Comparison of ENCODE assay signal across 13 cellular contexts in the genomic region with DNA sequence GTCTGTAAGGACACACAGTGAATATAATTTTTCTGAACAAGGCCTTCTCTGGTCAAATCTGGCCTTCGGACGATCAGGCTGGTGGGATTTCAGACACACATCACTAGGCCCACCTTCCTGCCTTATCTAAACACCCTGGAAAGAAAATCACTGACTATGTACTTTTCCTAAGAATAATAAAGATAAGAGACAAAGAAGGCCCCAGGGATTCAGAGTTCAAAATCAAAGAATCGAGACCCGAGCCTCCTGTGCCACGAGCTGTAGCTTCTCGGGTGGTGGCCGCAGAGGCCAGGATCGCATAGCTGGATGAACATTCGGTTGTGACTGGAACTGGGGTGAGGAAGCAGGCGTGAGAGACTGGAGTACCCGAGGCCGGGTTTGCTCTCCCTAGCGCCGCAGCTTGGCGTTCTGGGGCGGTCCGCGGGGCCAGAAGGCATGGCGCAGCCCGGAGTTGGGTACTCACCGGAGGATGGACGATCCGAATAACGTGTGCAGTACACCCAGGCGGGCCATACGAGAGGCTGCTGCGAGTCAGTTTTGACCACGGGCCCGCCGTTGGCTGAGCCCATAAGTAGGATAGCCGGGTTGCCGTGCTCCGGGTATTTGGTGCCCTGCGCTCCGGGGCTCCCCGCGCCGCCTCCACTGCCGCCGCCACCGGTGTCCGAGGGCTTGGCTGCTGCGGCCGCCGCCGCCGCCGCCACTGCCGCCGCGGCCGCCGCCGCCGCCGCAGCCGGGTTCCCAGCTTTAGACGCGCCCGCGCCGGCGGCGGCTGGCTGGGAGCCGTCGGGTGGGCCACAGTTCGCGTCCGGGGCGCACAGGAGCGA. TPM values are rescaled to one million over a fixed set of nuclear protein-coding genes. Genes with fewer than 3 reads are reported as not detected.
DNase-seq lines count a peak whose midpoint lies in the region; ATAC-seq, FAIRE-seq and TF ChIP-seq lines count a peak whose summit lies in the region.
"Had no signal": no experiment of that assay in that cellular context is flagged by ENCODE, and none has a peak within 500 bp of the region (broad histone marks: within the 10 kb centered on the region; RNA-seq: fewer than 3 reads in every experiment).

No MANE protein-coding gene starts in this region.

- H3K9me3 ChIP-seq in tibial artery = no peaks in the 10 kb centered on the region
- H3K9me3 ChIP-seq: neutrophil had no signal

- FAIRE-seq in GM12891 (lab: Jason Lieb, UNC) = no peak
- FAIRE-seq: GM19239 had no signal

- no peaks in the 10 kb centered on the region for H3K36me3 ChIP-seq in tibial artery
- H3K36me3 ChIP-seq: neutrophil had no signal

- H3K4me3 Mint-ChIP-seq in activated naive CD4-positive, alpha-beta T cell treated with anti-CD3 and anti-CD28 coated beads, Interleukin-2, amount 50 U/mL, for 24 hours = peak overlapping the region; percentile 61
- peak overlapping the region; percentile 7 for H3K4me3 Mint-ChIP-seq in activated B cell treated with CpG ODN at 0.5 μM for 24 hours

- H3K4me1 Mint-ChIP-seq in activated naive CD4-positive, alpha-beta T cell treated with anti-CD3 and anti-CD28 coated beads, Interleukin-2, amount 50 U/mL, for 24 hours = peaks cover 40% of the 10 kb centered on the region
- peaks cover 32% of the 10 kb centered on the region for H3K4me1 Mint-ChIP-seq in activated B cell treated with CpG ODN at 0.5 μM for 24 hours

- peaks cover 0 to 100% of the 10 kb centered on the region in 2 donors for H3K27me3 ChIP-seq in tibial artery

- H3K4me3 ChIP-seq in lower leg skin (ENCODE audit: low read depth, poor library complexity, severe bottlenecking) (peak overlapping the region; percentile 43), tibial artery (peak overlapping the region; percentile 39 to 50)

- DNase-seq in activated naive CD4-positive, alpha-beta T cell treated with anti-CD3 and anti-CD28 coated beads, Interleukin-2, amount 50 U/mL, for 16 hours = no peak
- DNase-seq in activated B cell treated with CpG ODN at 0.5 μM for 24 hours = no peak
- DNase-seq in lower leg skin (ENCODE audit: low spot score in 2 of 2) = peak in 1 of 2 donors; percentile 89
- peak in 1 of 2 donors; percentile 58 for DNase-seq in tibial artery
- DNase-seq in stimulated activated CD4-positive, alpha-beta T cell treated with anti-CD3 and anti-CD28 coated beads, Interleukin-2, amount 100 ng/mL, for 48 hours = no peak
- no peak for DNase-seq in nucleus accumbens (lab: John Stamatoyannopoulos, UW)
- no peak for DNase-seq in GM12891 (ENCODE audit: insufficient read length, low spot score)
- DNase-seq: DMS153, NCI-H1436 treated with DMSO at 0.1 percent for 48 hours had no signal

- POLR2A ChIA-PET in activated B cell treated with CpG ODN at 0.5 μM for 24 hours (lab: Charles Lee) = no interaction called here

- H3K27ac ChIP-seq in tibial artery = no peak overlapping the region
- H3K27ac ChIP-seq: neutrophil had no signal

- 3 to 4% methylated on average over 25 to 38 of the region's 71 CpGs for WGBS in lower leg skin, 2 donors

- H3K27me3 Mint-ChIP-seq in activated naive CD4-positive, alpha-beta T cell treated with anti-CD3 and anti-CD28 coated beads, Interleukin-2, amount 50 U/mL, for 24 hours = peaks cover 53% of the 10 kb centered on the region
- H3K27me3 Mint-ChIP-seq in activated B cell treated with CpG ODN at 0.5 μM for 24 hours = peaks cover 69% of the 10 kb centered on the region

- TF ChIP-seq CTCF in activated B cell treated with CpG ODN at 0.5 μM for 24 hours (IDR thresholded peaks at IDR 0.05) (no peak), lower leg skin (IDR thresholded peaks at IDR 0.05) (no peak), tibial artery (IDR thresholded peaks at IDR 0.05) (no peak)

- H3K27ac Mint-ChIP-seq in activated naive CD4-positive, alpha-beta T cell treated with anti-CD3 and anti-CD28 coated beads, Interleukin-2, amount 50 U/mL, for 24 hours = no peak overlapping the region
- H3K27ac Mint-ChIP-seq in activated B cell treated with CpG ODN at 0.5 μM for 24 hours = peak overlapping the region; percentile 50

- no peak for TF ChIP-seq POLR2A in lower leg skin (IDR thresholded peaks at IDR 0.05)
- TF ChIP-seq POLR2A in GM12891 (IDR thresholded peaks at IDR 0.05; ENCODE audit: low read depth, low read length) = no peak

- intact Hi-C loops in activated B cell treated with CpG ODN at 0.5 μM for 24 hours (cut with micrococcal nuclease) = no loop called here
- intact Hi-C loops in lower leg skin (cut with DNase I; ENCODE audit: low total_unique reads) = no loop called here
- intact Hi-C loops in tibial artery (cut with DNase I; ENCODE audit: low total_unique reads) = no loop called here

- no peaks in the 10 kb centered on the region for H3K36me3 Mint-ChIP-seq in activated naive CD4-positive, alpha-beta T cell treated with anti-CD3 and anti-CD28 coated beads, Interleukin-2, amount 50 U/mL, for 24 hours
- no peaks in the 10 kb centered on the region for H3K36me3 Mint-ChIP-seq in activated B cell treated with CpG ODN at 0.5 μM for 24 hours (ENCODE audit: low read depth)

- ATAC-seq in activated B cell treated with CpG ODN at 0.5 μM for 24 hours (ENCODE audit: low read depth) = no peak

- no peaks in the 10 kb centered on the region for H3K9me3 Mint-ChIP-seq in activated naive CD4-positive, alpha-beta T cell treated with anti-CD3 and anti-CD28 coated beads, Interleukin-2, amount 50 U/mL, for 24 hours
- H3K9me3 Mint-ChIP-seq in activated B cell treated with CpG ODN at 0.5 μM for 24 hours = no peaks in the 10 kb centered on the region

- H3K4me1 ChIP-seq in tibial artery = peaks cover 0 to 65% (median 44%) of the 10 kb centered on the region in 4 donors

- CTCF ChIA-PET in activated B cell treated with CpG ODN at 0.5 μM for 24 hours (lab: Charles Lee) = no interaction called here

TF ChIP-seq in GM12891, 5 proteins besides CTCF, POLR2A, EP300 and RAD21:
- no peak for TF ChIP-seq PAX5 (IDR thresholded peaks at IDR 0.05; ENCODE audit: insufficient read depth, low read length, severe bottlenecking)
- no peak for TF ChIP-seq TAF1 (IDR thresholded peaks at IDR 0.05; ENCODE audit: low read depth, low read length)
- no peak for TF ChIP-seq SPI1 (IDR thresholded peaks at IDR 0.05; ENCODE audit: low read depth, low read length)
- TF ChIP-seq POLR2AphosphoS5 (IDR thresholded peaks at IDR 0.05; ENCODE audit: low read depth, low read length) = no peak
- no peak for TF ChIP-seq POU2F2 (IDR thresholded peaks at IDR 0.05; ENCODE audit: low read depth, low read length)

RNA-seq across cellular contexts. Expression of a gene that starts 1.4 kb away (rescaled TPM):
- total RNA-seq in activated B cell treated with CpG ODN at 0.5 μM for 24 hours (not detected in 2 replicates), lower leg skin (10 to 100 TPM; 10.2 to 23.2 (median 17.7) TPM)
- polyA plus RNA-seq in GM12891 (2012; ENCODE audit: low read depth, missing spikeins) = not detected
- total RNA-seq: glomerular endothelial cell had no signal

Comparison
In these comparisons a context has a peak if more than half of its experiments do, and no peak if none do; other contexts are left out.
1. RNA of a gene that starts 1.4 kb away (total RNA-seq): 10.2 to 23.2 TPM in lower leg skin; not detected in activated B cell treated with CpG ODN at 0.5 μM for 24 hours; every median in the first group is over 10 times any median in the second.